8 cellular contexts compared by ENCODE assay signal in genomic region chr12:116358850-116359761, GRCh38.
A peak's percentile ranks its signal among the peaks of the same experiment; 100 is the strongest.
DNase-seq lines count a peak whose midpoint lies in the region; ATAC-seq, FAIRE-seq and TF ChIP-seq lines count a peak whose summit lies in the region.

No MANE protein-coding gene starts in this region.

- peak; percentile 18 for FAIRE-seq in A549 (lab: Jason Lieb, UNC)

- no peak for TF ChIP-seq POLR2A in A549 (IDR thresholded peaks at IDR 0.05; ENCODE audit: low read length)

- no peak for TF ChIP-seq EP300 in A549 (IDR thresholded peaks at IDR 0.05)

- peak overlapping the region; percentile 71 to 77 for H3K27ac ChIP-seq in A549
- peak overlapping the region; percentile 72 for H3K27ac ChIP-seq in RWPE1
- no peak overlapping the region for H3K27ac ChIP-seq in neural progenitor cell

- H3K4me3 ChIP-seq in A549, result no peak overlapping the region; the same call in 2 of the 3 replicates
- no peak overlapping the region for H3K4me3 ChIP-seq in neural progenitor cell

- POLR2A ChIA-PET in A549 (lab: Yijun Ruan, JAX), result interaction anchor here (0.6 to 1.1 kb wide), 3 partner anchors 10 to 66 kb away, joined by 3 to 5 read pairs (median 4); no protein-coding TSS in a partner anchor
- POLR2A ChIA-PET in RWPE1 (lab: Yijun Ruan, JAX; ENCODE audit: low non-redundant PET), result no interaction called here

- peaks cover 13% of the 10 kb centered on the region for H3K4me1 ChIP-seq in A549
- no peaks in the 10 kb centered on the region for H3K4me1 ChIP-seq in neural progenitor cell

- DNase-seq in A549 (ENCODE audit: low read depth in 1 of 2, low spot score in 1 of 2) (peak; percentile 95 to 97), HuH-7 (ENCODE audit: low spot score) (peak; percentile 62), RWPE1 (ENCODE audit: low spot score) (peak; percentile 89), activated gamma-delta T cell treated with Interleukin-2 at 50 U/mL for 16 hours (peak; percentile 65), foreskin melanocyte (peak; percentile 89), neural progenitor cell (ENCODE audit: low spot score) (peak; percentile 91)

- 13% methylated on average over 11 of the region's 11 CpGs for WGBS in A549 (ENCODE audit: missing lambda C conversion rate)

- peaks cover 2% of the 10 kb centered on the region for H3K9me3 Mint-ChIP-seq in neural progenitor cell
- no peaks in the 10 kb centered on the region for H3K9me3 Mint-ChIP-seq in stimulated activated naive CD8-positive, alpha-beta T cell treated with anti-CD3 and anti-CD28 coated beads, Interleukin-15, Interleukin-2, amounts not matched to agents 100 ng/mL and 50 ng/mL, for 24 hours

- CTCF ChIA-PET in A549 (lab: Yijun Ruan, JAX) (interaction anchor here (0.7 to 1.5 kb wide), 2 partner anchors 83 to 320 kb away, joined by 3 to 5 read pairs; no protein-coding TSS in a partner anchor), RWPE1 (lab: Yijun Ruan, JAX) (no interaction called here)

- H3K36me3 ChIP-seq in neural progenitor cell, result no peaks in the 10 kb centered on the region

- no peaks in the 10 kb centered on the region for H4K20me1 ChIP-seq in neural progenitor cell (ENCODE audit: low read depth)

- H3K79me2 ChIP-seq in neural progenitor cell (ENCODE audit: low read depth), result no peaks in the 10 kb centered on the region

- peak in 1 of 2 experiments; percentile 30; a peak in 3 of 5 replicates for TF ChIP-seq RAD21 in A549 (conservative IDR thresholded peaks at IDR 0.05 in 1 of 2, IDR thresholded peaks at IDR 0.05 in 1 of 2)

- no peak overlapping the region for H3K9ac ChIP-seq in neural progenitor cell

- peaks cover 5% of the 10 kb centered on the region for H3K27me3 Mint-ChIP-seq in neural progenitor cell (ENCODE audit: insufficient read depth, low read depth)
- no peaks in the 10 kb centered on the region for H3K27me3 Mint-ChIP-seq in stimulated activated naive CD8-positive, alpha-beta T cell treated with anti-CD3 and anti-CD28 coated beads, Interleukin-15, Interleukin-2, amounts not matched to agents 100 ng/mL and 50 ng/mL, for 24 hours

- no peak for TF ChIP-seq CTCF in A549 (IDR thresholded peaks at IDR 0.05)
- TF ChIP-seq CTCF in RWPE1 (conservative IDR thresholded peaks at IDR 0.05; ENCODE audit: low read depth), result no peak
- no peak for TF ChIP-seq CTCF in neural progenitor cell (IDR thresholded peaks at IDR 0.05)

- H2AFZ ChIP-seq in neural progenitor cell (replicated peaks), result no peak overlapping the region

- H3K27ac Mint-ChIP-seq in neural progenitor cell, result peak overlapping the region; percentile 91
- peak overlapping the region; percentile 93 for H3K27ac Mint-ChIP-seq in stimulated activated naive CD8-positive, alpha-beta T cell treated with anti-CD3 and anti-CD28 coated beads, Interleukin-15, Interleukin-2, amounts not matched to agents 100 ng/mL and 50 ng/mL, for 24 hours

- H3K9me3 ChIP-seq in A549 (no peaks in the 10 kb centered on the region), neural progenitor cell (ENCODE audit: low read depth) (no peaks in the 10 kb centered on the region)

- H3K4me1 Mint-ChIP-seq in neural progenitor cell, result peaks cover 25% of the 10 kb centered on the region
- peaks cover 37% of the 10 kb centered on the region for H3K4me1 Mint-ChIP-seq in stimulated activated naive CD8-positive, alpha-beta T cell treated with anti-CD3 and anti-CD28 coated beads, Interleukin-15, Interleukin-2, amounts not matched to agents 100 ng/mL and 50 ng/mL, for 24 hours (ENCODE audit: low read depth)

- peaks cover 12% of the 10 kb centered on the region for H3F3A ChIP-seq in neural progenitor cell (ENCODE audit: low read depth)

- peak; percentile 98 to 99 for ATAC-seq in A549
- peak; percentile 77 for ATAC-seq in GM19351 (IDR thresholded peaks at IDR 0.05; ENCODE audit: unreplicated experiment)

- peak overlapping the region; percentile 71 for H3K4me2 ChIP-seq in A549
- peak overlapping the region; percentile 56 for H3K4me2 ChIP-seq in neural progenitor cell

- peak overlapping the region; percentile 69 for H3K4me3 Mint-ChIP-seq in neural progenitor cell
- peak overlapping the region; percentile 76 for H3K4me3 Mint-ChIP-seq in stimulated activated naive CD8-positive, alpha-beta T cell treated with anti-CD3 and anti-CD28 coated beads, Interleukin-15, Interleukin-2, amounts not matched to agents 100 ng/mL and 50 ng/mL, for 24 hours

- H3K27me3 ChIP-seq in neural progenitor cell, result no peaks in the 10 kb centered on the region

- H3K36me3 Mint-ChIP-seq in neural progenitor cell, result no peaks in the 10 kb centered on the region
- no peaks in the 10 kb centered on the region for H3K36me3 Mint-ChIP-seq in stimulated activated naive CD8-positive, alpha-beta T cell treated with anti-CD3 and anti-CD28 coated beads, Interleukin-15, Interleukin-2, amounts not matched to agents 100 ng/mL and 50 ng/mL, for 24 hours (ENCODE audit: low read depth)

TF ChIP-seq in A549, 52 proteins besides CTCF, POLR2A, EP300 and RAD21:
- peak; percentile 24; the same call in 1 of the 3 replicates for TF ChIP-seq SMC3 (IDR thresholded peaks at IDR 0.05)
- TF ChIP-seq CBX8 (IDR thresholded peaks at IDR 0.05), result no peak
- no peak for TF ChIP-seq HOXB5 (CRISPR knock-in tag; IDR thresholded peaks at IDR 0.05)
- TF ChIP-seq JUNB (IDR thresholded peaks at IDR 0.05), result no peak
- peak; percentile 81 for TF ChIP-seq ESRRA (IDR thresholded peaks at IDR 0.05; ENCODE audit: borderline replicate concordance, low read length)
- TF ChIP-seq CHD4 (IDR thresholded peaks at IDR 0.05; ENCODE audit: borderline replicate concordance), result no peak
- TF ChIP-seq BHLHE40 (IDR thresholded peaks at IDR 0.05; ENCODE audit: low read depth, low read length), result no peak
